2 cellular contexts compared by ENCODE assay signal in the genomic region with DNA sequence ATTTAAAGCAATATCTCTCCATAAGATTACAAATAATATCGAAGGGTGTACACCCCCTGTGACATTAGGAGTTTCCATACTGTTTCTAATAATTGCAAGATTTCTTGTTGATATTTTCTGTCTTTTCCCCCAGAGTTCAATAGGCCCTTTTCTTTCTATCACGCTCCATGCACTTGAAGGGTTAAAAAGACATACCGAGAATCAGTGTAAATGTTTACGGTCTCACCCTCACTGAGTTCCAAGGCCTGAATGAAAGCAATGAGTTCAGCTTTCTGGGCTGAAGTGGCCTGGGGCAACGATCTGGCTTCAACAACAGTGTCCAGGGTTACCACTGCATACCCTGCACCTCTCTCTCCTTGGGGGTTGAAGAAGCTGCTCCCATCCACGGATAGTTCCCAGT. TPM values are rescaled to one million over a fixed set of nuclear protein-coding genes. Genes with fewer than 3 reads are reported as not detected.
"Had no signal": no experiment of that assay in that cellular context is flagged by ENCODE, and none has a peak within 500 bp of the region (broad histone marks: within the 10 kb centered on the region; RNA-seq: fewer than 3 reads in every experiment).

No MANE protein-coding gene starts in this region.

RNA-seq across cellular contexts. Expression of a gene that starts 36.0 kb away (rescaled TPM):
- total RNA-seq: H9 had no signal
- polyA plus RNA-seq: H1 had no signal
